14 cellular contexts compared by ENCODE assay signal in genomic region chr9:18555105-18555883, GRCh38.
DNase-seq lines count a peak whose midpoint lies in the region; ATAC-seq and TF ChIP-seq lines count a peak whose summit lies in the region.
"Had no signal": no experiment of that assay in that cellular context is flagged by ENCODE, and none has a peak within 500 bp of the region (broad histone marks: within the 10 kb centered on the region; RNA-seq: fewer than 3 reads in every experiment).

No MANE protein-coding gene starts in this region.

- H3K27me3 Mint-ChIP-seq in nephron progenitor cell (ENCODE audit: low read depth, poor library complexity): peaks cover 4% of the 10 kb centered on the region
- H3K27me3 Mint-ChIP-seq: CD4-positive, alpha-beta T cell had no signal

- H3K27ac ChIP-seq in left ventricle myocardium inferior (replicated peaks) (peak overlapping the region; percentile 31), right cardiac atrium (ENCODE audit: low read length) (no peak overlapping the region), thoracic aorta (peak overlapping the region; percentile 5 to 70)
- H3K27ac ChIP-seq: BLaER1 treated with 17β-estradiol and CSF1 and Interleukin-3, amounts not matched to agents 10 nM and 100 nM had no signal

- no peak overlapping the region for H3K4me3 ChIP-seq in left ventricle myocardium inferior
- no peak overlapping the region for H3K4me3 ChIP-seq in right cardiac atrium (ENCODE audit: low read length)
- H3K4me3 ChIP-seq in thoracic aorta: no peak overlapping the region
- H3K4me3 ChIP-seq: BLaER1 treated with 17β-estradiol and CSF1 and Interleukin-3, amounts not matched to agents 10 nM and 100 nM had no signal

- H3K27ac Mint-ChIP-seq in nephron progenitor cell: no peak overlapping the region
- H3K27ac Mint-ChIP-seq: CD4-positive, alpha-beta T cell; HFFc6 had no signal

- intact Hi-C loops in left ventricle myocardium inferior (cut with micrococcal nuclease) (no loop called here), right cardiac atrium (cut with DNase I) (no loop called here), left colon (cut with DNase I, micrococcal nuclease) (no loop called here)

- H3K4me1 ChIP-seq in left ventricle myocardium inferior (no peaks in the 10 kb centered on the region), right cardiac atrium (ENCODE audit: control insufficient read depth, insufficient read depth, low read length) (no peaks in the 10 kb centered on the region), thoracic aorta (ENCODE audit: control insufficient read depth in 1 of 2, low read depth in 2 of 2) (peaks cover 19 to 29% of the 10 kb centered on the region in 2 donors)
- H3K4me1 ChIP-seq: BLaER1 treated with 17β-estradiol and CSF1 and Interleukin-3, amounts not matched to agents 10 nM and 100 nM had no signal

- DNase-seq in left ventricle myocardium inferior: no peak
- DNase-seq in right cardiac atrium: no peak
- DNase-seq in left colon: no peak
- no peak for DNase-seq in thoracic aorta (ENCODE audit: low spot score)
- no peak for DNase-seq in nephron progenitor cell
- no peak for DNase-seq in OCI-M2 (lab: John Stamatoyannopoulos, UW; ENCODE audit: unreplicated experiment)
- DNase-seq: 8988T; Calu3; CD4-positive, alpha-beta T cell; DMS 273 treated with DMSO at 0.1 percent for 48 hours; HCEC 1CT; HFFc6 had no signal

- no peak overlapping the region for H3K4me3 Mint-ChIP-seq in nephron progenitor cell
- H3K4me3 Mint-ChIP-seq: CD4-positive, alpha-beta T cell; HFFc6 had no signal

- ATAC-seq in right cardiac atrium (no peak), left colon (peak; percentile 69), thoracic aorta (ENCODE audit: insufficient number of reproducible peaks, low FRiP score, low read depth) (peak; percentile 20), HG03521 (IDR thresholded peaks at IDR 0.05; ENCODE audit: unreplicated experiment) (no peak)

- 57% methylated on average over 5 of the region's 5 CpGs for WGBS in right cardiac atrium

- H3K36me3 Mint-ChIP-seq in nephron progenitor cell (ENCODE audit: low read depth): peaks cover 22% of the 10 kb centered on the region

- TF ChIP-seq CTCF in left ventricle myocardium inferior (IDR thresholded peaks at IDR 0.05; ENCODE audit: borderline replicate concordance): no peak
- TF ChIP-seq CTCF in thoracic aorta (IDR thresholded peaks at IDR 0.05): no peak
- no peak for TF ChIP-seq CTCF in nephron progenitor cell (IDR thresholded peaks at IDR 0.05)

- no peaks in the 10 kb centered on the region for H3K36me3 ChIP-seq in left ventricle myocardium inferior
- no peaks in the 10 kb centered on the region for H3K36me3 ChIP-seq in thoracic aorta
- H3K36me3 ChIP-seq: BLaER1 treated with 17β-estradiol and CSF1 and Interleukin-3, amounts not matched to agents 10 nM and 100 nM had no signal

- peaks cover 15% of the 10 kb centered on the region for H3K4me1 Mint-ChIP-seq in nephron progenitor cell

- H3K9me3 ChIP-seq in left ventricle myocardium inferior (replicated peaks) (peaks cover 29% of the 10 kb centered on the region), right cardiac atrium (ENCODE audit: control insufficient read depth, low read length) (no peaks in the 10 kb centered on the region), thoracic aorta (no peaks in the 10 kb centered on the region)

- H3K27me3 ChIP-seq in left ventricle myocardium inferior (ENCODE audit: low read depth) (no peaks in the 10 kb centered on the region), right cardiac atrium (ENCODE audit: control insufficient read depth, insufficient read depth) (no peaks in the 10 kb centered on the region), thoracic aorta (replicated peaks; ENCODE audit: insufficient read depth) (no peaks in the 10 kb centered on the region)
- H3K27me3 ChIP-seq: BLaER1 treated with 17β-estradiol and CSF1 and Interleukin-3, amounts not matched to agents 10 nM and 100 nM had no signal

- H3K9me3 Mint-ChIP-seq in nephron progenitor cell: peaks cover 48% of the 10 kb centered on the region

Comparison
In these comparisons a context has a peak if more than half of its experiments do, and no peak if none do; other contexts are left out.
1. ATAC-seq: peak in left colon (single experiment) and thoracic aorta (single experiment); none in right cardiac atrium (0 of 2) and HG03521 (single experiment).